In the genomic region with DNA sequence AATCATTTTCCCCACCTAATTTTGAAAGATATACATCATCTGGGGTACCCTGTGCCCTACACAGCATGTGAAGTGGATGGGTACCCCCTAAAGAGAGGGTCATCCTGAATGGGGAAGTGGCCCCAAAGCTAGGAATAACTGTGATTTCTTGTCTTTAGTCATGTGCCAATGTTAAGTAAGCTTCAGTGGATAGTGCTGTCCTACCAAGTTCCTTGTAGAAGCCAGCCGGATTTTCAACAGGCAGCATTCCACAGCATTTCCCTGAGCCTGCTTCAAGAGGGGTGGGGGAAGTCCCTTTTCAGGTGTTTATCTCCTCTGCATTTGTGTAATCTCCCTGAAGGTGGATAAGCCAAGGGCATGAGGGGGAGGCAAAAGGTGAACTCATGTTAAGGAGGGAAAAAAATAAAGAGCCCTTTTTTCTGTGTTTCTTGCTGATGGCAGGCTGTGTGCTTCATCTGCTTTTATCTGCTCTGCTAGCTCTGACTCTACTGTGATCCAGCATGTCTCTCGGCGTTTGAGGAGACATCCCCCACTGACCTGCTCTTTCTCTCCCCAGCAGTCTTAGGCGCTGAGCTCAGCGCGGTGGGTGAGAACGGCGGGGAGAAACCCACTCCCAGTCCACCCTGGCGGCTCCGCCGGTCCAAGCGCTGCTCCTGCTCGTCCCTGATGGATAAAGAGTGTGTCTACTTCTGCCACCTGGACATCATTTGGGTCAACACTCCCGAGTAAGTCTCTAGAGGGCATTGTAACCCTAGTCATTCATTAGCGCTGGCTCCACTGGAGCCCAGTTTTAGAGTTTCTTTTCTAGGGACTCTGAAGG, we compare ENCODE assay signal across 8 cellular contexts. TPM values are rescaled to one million over a fixed set of nuclear protein-coding genes. Genes with fewer than 3 reads are reported as not detected.
DNase-seq lines count a peak whose midpoint lies in the region; ATAC-seq, FAIRE-seq and TF ChIP-seq lines count a peak whose summit lies in the region.

No MANE protein-coding gene starts in this region.

- DNase-seq in RCC 7860 (ENCODE audit: low spot score) (peak; percentile 70), foreskin keratinocyte (peak in 1 of 2 donors; percentile 70), renal cortical epithelial cell (ENCODE audit: low read depth) (peak; percentile 70), GOT3 (lab: John Stamatoyannopoulos, UW) (no peak), T-helper 2 cell (no peak)

- TF ChIP-seq CTCF in foreskin keratinocyte (conservative IDR thresholded peaks at IDR 0.05) = peak; percentile 63

- FAIRE-seq in RCC 7860 (lab: Jason Lieb, UNC) = peak; percentile 24

- H3K4me3 ChIP-seq in GM08714 (ENCODE audit: low read length) = peak overlapping the region; percentile 66

- no peaks in the 10 kb centered on the region for H3K27me3 ChIP-seq in foreskin keratinocyte

- ATAC-seq in foreskin keratinocyte (no peak), HG03432 (IDR thresholded peaks at IDR 0.05; ENCODE audit: unreplicated experiment) (no peak), GM21737 (IDR thresholded peaks at IDR 0.05; ENCODE audit: unreplicated experiment) (no peak)

- H3K4me1 ChIP-seq in foreskin keratinocyte = peaks cover 38% of the 10 kb centered on the region

- H3K27ac ChIP-seq in foreskin keratinocyte = peak overlapping the region; percentile 82

RNA-seq across cellular contexts. Expression of gene EDN1, which starts 1.8 kb away (rescaled TPM):
- total RNA-seq in foreskin keratinocyte (26.5 and 39.6 TPM in 2 replicates), renal cortical epithelial cell (77.8 and 82.5 TPM in 2 replicates)
- polyA plus RNA-seq in foreskin keratinocyte = 16.2 and 27.5 TPM in 2 replicates

Comparison
In these comparisons a context has a peak if more than half of its experiments do, and no peak if none do; other contexts are left out.
1. DNase-seq: peak in RCC 7860 (single experiment) and renal cortical epithelial cell (single experiment); none in GOT3 (single experiment) and T-helper 2 cell (0 of 5).